ENCODE assay signal across 14 cellular contexts in the genomic region with DNA sequence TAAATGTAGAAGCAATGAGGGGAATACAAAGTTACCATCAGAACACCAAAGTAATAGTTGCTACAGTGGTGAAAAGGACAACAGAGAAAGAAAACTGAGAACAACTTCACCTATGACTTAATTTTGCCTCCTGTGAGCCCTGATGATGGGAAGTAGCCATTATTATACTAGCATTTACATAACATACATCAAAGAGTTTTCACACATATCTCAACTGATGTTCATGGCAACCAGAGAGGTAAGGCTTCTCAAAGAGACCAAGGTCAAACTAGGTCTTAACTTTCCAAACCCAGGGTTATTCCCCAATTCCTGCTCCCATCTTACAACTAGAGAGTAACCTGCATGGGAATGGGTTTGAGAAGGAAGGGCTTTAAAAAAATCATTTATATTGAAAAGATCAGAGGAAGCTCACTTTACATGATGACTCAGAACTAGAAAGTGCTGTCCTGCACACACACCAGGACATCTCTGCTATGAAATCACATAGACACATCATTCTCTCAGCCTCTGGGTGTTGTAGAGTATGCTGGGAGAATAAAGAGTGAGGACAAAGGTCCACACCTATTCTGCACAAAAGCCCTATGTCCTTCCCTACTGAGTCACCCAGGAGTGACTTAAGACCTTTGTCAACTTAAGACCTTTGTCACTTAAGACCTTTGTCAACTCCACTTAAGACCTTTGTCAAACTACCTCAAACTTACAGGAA.
DNase-seq lines count a peak whose midpoint lies in the region; ATAC-seq and TF ChIP-seq lines count a peak whose summit lies in the region.
"Had no signal": no experiment of that assay in that cellular context is flagged by ENCODE, and none has a peak within 500 bp of the region (broad histone marks: within the 10 kb centered on the region; RNA-seq: fewer than 3 reads in every experiment).

No MANE protein-coding gene starts in this region.

- no peak overlapping the region for H3K4me2 ChIP-seq in hepatocyte

- ATAC-seq in GM21576 (IDR thresholded peaks at IDR 0.05; ENCODE audit: unreplicated experiment) (peak; percentile 50), HG03520 (IDR thresholded peaks at IDR 0.05; ENCODE audit: unreplicated experiment) (no peak)

- no peak overlapping the region for H3K4me3 ChIP-seq in hepatocyte

- DNase-seq in Caki2 (ENCODE audit: low read depth) (peak; percentile 33), SW480 (ENCODE audit: low spot score) (peak; percentile 64), hepatocyte (ENCODE audit: low spot score) (peak; percentile 38), UCSD-AML1 (lab: John Stamatoyannopoulos, UW; ENCODE audit: unreplicated experiment) (no peak), NCI-H774 (lab: John Stamatoyannopoulos, UW) (no peak), GM20000 (ENCODE audit: low spot score) (no peak)
- DNase-seq: NCI-H1048; NCI-H510A treated with DMSO at 0.1 percent for 48 hours; posterior cingulate gyrus; Right ventricle myocardium superior; stimulated activated CD4-positive, alpha-beta T cell treated with anti-CD3 and anti-CD28 coated beads, Interleukin-2, amount 100 ng/mL, for 24 hours; stimulated activated naive CD4-positive, alpha-beta T cell had no signal

- H4K20me1 ChIP-seq in hepatocyte (ENCODE audit: insufficient read depth, poor library complexity, severe bottlenecking) = no peaks in the 10 kb centered on the region

- H3K36me3 ChIP-seq in hepatocyte (replicated peaks; ENCODE audit: insufficient read depth, low read depth) = no peaks in the 10 kb centered on the region

- H3K27ac ChIP-seq in hepatocyte = peak overlapping the region; percentile 41

- no peaks in the 10 kb centered on the region for H3K27me3 ChIP-seq in hepatocyte

- no peaks in the 10 kb centered on the region for H3K9me3 ChIP-seq in hepatocyte (ENCODE audit: low read depth)

- H3K79me2 ChIP-seq in hepatocyte = no peaks in the 10 kb centered on the region

- H3K9me2 ChIP-seq in hepatocyte (replicated peaks; ENCODE audit: insufficient read depth) = no peaks in the 10 kb centered on the region

- TF ChIP-seq CTCF in hepatocyte (IDR thresholded peaks at IDR 0.05; ENCODE audit: poor library complexity) (no peak), GM20000 (IDR thresholded peaks at IDR 0.05; ENCODE audit: extremely low read depth, missing control alignments) (no peak)

- in situ Hi-C loops in Caki2 (cut with HindIII; ENCODE audit: low pct_unique_long_range_greater_than_20kb, low sequenced_read_pairs) = no loop called here

- H2AFZ ChIP-seq in hepatocyte = no peak overlapping the region

- H3K4me1 ChIP-seq in hepatocyte (ENCODE audit: insufficient read depth) = no peaks in the 10 kb centered on the region

Comparison
In these comparisons a context has a peak if more than half of its experiments do, and no peak if none do; other contexts are left out.
1. DNase-seq: peak in Caki2 (single experiment), SW480 (single experiment) and hepatocyte (single experiment); none in UCSD-AML1 (single experiment), NCI-H774 (single experiment) and GM20000 (single experiment).